Comparison of ENCODE assay signal across 20 cellular contexts in genomic region chr3:129732200-129732876, GRCh38.
DNase-seq lines count a peak whose midpoint lies in the region; ATAC-seq and TF ChIP-seq lines count a peak whose summit lies in the region.
"Had no signal": no experiment of that assay in that cellular context is flagged by ENCODE, and none has a peak within 500 bp of the region (broad histone marks: within the 10 kb centered on the region; RNA-seq: fewer than 3 reads in every experiment).

No MANE protein-coding gene starts in this region.

- H3K27ac ChIP-seq in GM23338 (ENCODE audit: low read depth) (peak overlapping the region; percentile 63; the same call in 1 of the 2 replicates), esophagus muscularis mucosa (replicated peaks in 1 of 4) (no peak overlapping the region), uterus (no peak overlapping the region)
- H3K27ac ChIP-seq: KMS-11, left ventricle myocardium inferior, ovary, SJCRH30, thoracic aorta had no signal

- no peaks in the 10 kb centered on the region for H4K20me1 ChIP-seq in GM23338 (replicated peaks; ENCODE audit: insufficient read depth)

- TF ChIP-seq POLR2A in esophagus muscularis mucosa (IDR thresholded peaks at IDR 0.05; ENCODE audit: low read depth), result no peak
- TF ChIP-seq POLR2A in uterus (IDR thresholded peaks at IDR 0.05), result no peak

- no peak overlapping the region for H2AFZ ChIP-seq in GM23338

- intact Hi-C loops in esophagus muscularis mucosa (cut with DNase I) (no loop called here), uterus (cut with DNase I; ENCODE audit: low total_unique reads) (no loop called here)

- no peaks in the 10 kb centered on the region for H3K9me2 ChIP-seq in GM23338 (ENCODE audit: insufficient read depth)

- H3K9me3 Mint-ChIP-seq in GM23338 (no peaks in the 10 kb centered on the region), brain (no peaks in the 10 kb centered on the region), neural crest cell (no peaks in the 10 kb centered on the region)
- H3K9me3 Mint-ChIP-seq: T-helper 2 cell treated with Interferon-gamma antibody and Interleukin-4, amounts not matched to agents 5 μg/mL and 100 μg/mL, for 36 hours had no signal

- peaks cover 20% of the 10 kb centered on the region for H3K4me1 Mint-ChIP-seq in GM23338
- H3K4me1 Mint-ChIP-seq in brain, result peaks cover 36% of the 10 kb centered on the region
- peaks cover 16% of the 10 kb centered on the region for H3K4me1 Mint-ChIP-seq in neural crest cell
- H3K4me1 Mint-ChIP-seq: activated CD8-positive, alpha-beta memory T cell treated with anti-CD3 and anti-CD28 coated beads, Interleukin-2, amount 10 ng/mL, durations not matched to agents 7 days and 5 days had no signal

- 0 out of 2 replicates have a peak overlapping the region, but pooled peaks have one; percentile 84 for H3K27ac Mint-ChIP-seq in GM23338
- H3K27ac Mint-ChIP-seq in brain, result peak overlapping the region in 3 of 5 experiments; percentile 13 to 83 (median 82)
- peak overlapping the region; percentile 80 for H3K27ac Mint-ChIP-seq in neural crest cell (ENCODE audit: unreplicated experiment)
- H3K27ac Mint-ChIP-seq: activated CD8-positive, alpha-beta memory T cell treated with anti-CD3 and anti-CD28 coated beads, Interleukin-2, amount 10 ng/mL, durations not matched to agents 7 days and 5 days; T-helper 2 cell treated with Interferon-gamma antibody and Interleukin-4, amounts not matched to agents 5 μg/mL and 100 μg/mL, for 36 hours had no signal

- WGBS in esophagus muscularis mucosa, result 85% methylated on average over 1 of the region's 1 CpG

- peak overlapping the region; percentile 34; the same call in 1 of the 2 replicates for H3K4me3 ChIP-seq in GM23338
- H3K4me3 ChIP-seq in esophagus muscularis mucosa, result no peak overlapping the region
- H3K4me3 ChIP-seq in uterus, result no peak overlapping the region
- H3K4me3 ChIP-seq: GM12878, left ventricle myocardium inferior, ovary, SJCRH30, thoracic aorta had no signal

- no peak for TF ChIP-seq CTCF in GM23338 (conservative IDR thresholded peaks at IDR 0.05; ENCODE audit: low read depth in 2 of 2)
- no peak for TF ChIP-seq CTCF in brain (conservative IDR thresholded peaks at IDR 0.05)
- no peak for TF ChIP-seq CTCF in neural crest cell (conservative IDR thresholded peaks at IDR 0.05)
- no peak for TF ChIP-seq CTCF in esophagus muscularis mucosa (IDR thresholded peaks at IDR 0.05)
- TF ChIP-seq CTCF in omental fat pad (IDR thresholded peaks at IDR 0.05), result no peak
- no peak for TF ChIP-seq CTCF in uterus (IDR thresholded peaks at IDR 0.05)

- ATAC-seq in GM23338 (peak; percentile 83), omental fat pad (ENCODE audit: low FRiP score) (no peak), HG03095 (IDR thresholded peaks at IDR 0.05; ENCODE audit: unreplicated experiment) (no peak)
- ATAC-seq: activated CD8-positive, alpha-beta memory T cell treated with anti-CD3 and anti-CD28 coated beads, Interleukin-2, amount 10 ng/mL, durations not matched to agents 7 days and 5 days; GM12878 had no signal

- H3K79me2 ChIP-seq in GM23338 (replicated peaks; ENCODE audit: insufficient read depth), result no peaks in the 10 kb centered on the region

- H3F3A ChIP-seq in GM23338 (replicated peaks; ENCODE audit: low read depth), result no peaks in the 10 kb centered on the region

- H3K4me1 ChIP-seq in GM23338 (ENCODE audit: insufficient read depth), result peaks cover 16% of the 10 kb centered on the region
- peaks cover 4 to 32% (median 26%) of the 10 kb centered on the region in 4 donors for H3K4me1 ChIP-seq in esophagus muscularis mucosa
- no peaks in the 10 kb centered on the region for H3K4me1 ChIP-seq in uterus
- H3K4me1 ChIP-seq: left ventricle myocardium inferior had no signal

- H3K27me3 ChIP-seq in GM23338 (ENCODE audit: insufficient read depth) (no peaks in the 10 kb centered on the region), esophagus muscularis mucosa (no peaks in the 10 kb centered on the region), uterus (no peaks in the 10 kb centered on the region)
- H3K27me3 ChIP-seq: ovary, SJCRH30 had no signal

- H3K4me3 Mint-ChIP-seq in GM23338, result peak overlapping the region; percentile 20; the same call in 1 of the 3 replicates
- peak overlapping the region in 1 of 5 experiments; percentile 25 for H3K4me3 Mint-ChIP-seq in brain
- H3K4me3 Mint-ChIP-seq in neural crest cell, result no peak overlapping the region
- H3K4me3 Mint-ChIP-seq: activated CD8-positive, alpha-beta memory T cell treated with anti-CD3 and anti-CD28 coated beads, Interleukin-2, amount 10 ng/mL, durations not matched to agents 7 days and 5 days; T-helper 2 cell treated with Interferon-gamma antibody and Interleukin-4, amounts not matched to agents 5 μg/mL and 100 μg/mL, for 36 hours had no signal

- DNase-seq in GM23338 (ENCODE audit: low spot score) (peak; percentile 47), NCI-H146 treated with DMSO at 0.1 percent for 48 hours (lab: John Stamatoyannopoulos, UW; ENCODE audit: unreplicated experiment) (peak; percentile 30), neural crest cell (ENCODE audit: low read depth, low spot score) (no peak), esophagus muscularis mucosa (ENCODE audit: extremely low spot score) (no peak), omental fat pad (ENCODE audit: low spot score) (no peak), uterus (no peak)
- DNase-seq: activated CD8-positive, alpha-beta memory T cell treated with anti-CD3 and anti-CD28 coated beads, Interleukin-2, amount 10 ng/mL, durations not matched to agents 7 days and 5 days; activated effector memory CD4-positive, alpha-beta T cell treated with anti-CD3 and anti-CD28 coated beads, Interleukin-2, amount 50 U/mL, for 16 hours; COR-L47; left ventricle myocardium inferior; NCI-H1105; ovary; small intestine had no signal

- H3K9me3 ChIP-seq in esophagus muscularis mucosa, result no peaks in the 10 kb centered on the region
- no peaks in the 10 kb centered on the region for H3K9me3 ChIP-seq in uterus
- H3K9me3 ChIP-seq: left ventricle myocardium inferior, ovary, thoracic aorta had no signal

- H3K36me3 Mint-ChIP-seq in GM23338 (ENCODE audit: low read depth) (no peaks in the 10 kb centered on the region), brain (peaks cover 19% of the 10 kb centered on the region), neural crest cell (ENCODE audit: low read depth) (no peaks in the 10 kb centered on the region)
- H3K36me3 Mint-ChIP-seq: activated CD8-positive, alpha-beta memory T cell treated with anti-CD3 and anti-CD28 coated beads, Interleukin-2, amount 10 ng/mL, durations not matched to agents 7 days and 5 days had no signal

- no peak for TF ChIP-seq EP300 in esophagus muscularis mucosa (IDR thresholded peaks at IDR 0.05)

- H3K27me3 Mint-ChIP-seq in GM23338 (ENCODE audit: insufficient read depth, low read depth, poor library complexity) (no peaks in the 10 kb centered on the region), brain (no peaks in the 10 kb centered on the region), neural crest cell (ENCODE audit: low read depth) (no peaks in the 10 kb centered on the region)
- H3K27me3 Mint-ChIP-seq: activated CD8-positive, alpha-beta memory T cell treated with anti-CD3 and anti-CD28 coated beads, Interleukin-2, amount 10 ng/mL, durations not matched to agents 7 days and 5 days had no signal

- H3K36me3 ChIP-seq in GM23338 (ENCODE audit: insufficient read depth) (no peaks in the 10 kb centered on the region), esophagus muscularis mucosa (peaks cover 0 to 5% (median 0%) of the 10 kb centered on the region in 4 donors), uterus (no peaks in the 10 kb centered on the region)
- H3K36me3 ChIP-seq: left ventricle myocardium inferior, ovary, thoracic aorta had no signal

- H3K4me2 ChIP-seq in GM23338, result peak overlapping the region; percentile 63
- H3K4me2 ChIP-seq: KMS-11 had no signal

TF ChIP-seq in GM23338, 12 proteins besides CTCF, POLR2A, EP300 and RAD21 (continues in another document):
- TF ChIP-seq JUNB (IDR thresholded peaks at IDR 0.05; ENCODE audit: unreplicated experiment) (no peak), EZH2phosphoT487 (IDR thresholded peaks at IDR 0.05; ENCODE audit: unreplicated experiment) (no peak), CREB1 (CRISPR knock-in tag; IDR thresholded peaks at IDR 0.05; ENCODE audit: low read depth) (no peak), ETS1 (IDR thresholded peaks at IDR 0.05) (no peak)

Comparison
In these comparisons a context has a peak if more than half of its experiments do, and no peak if none do; other contexts are left out.
1. DNase-seq: peak in GM23338 (single experiment) and NCI-H146 treated with DMSO at 0.1 percent for 48 hours (single experiment); none in neural crest cell (single experiment), esophagus muscularis mucosa (single experiment), omental fat pad (single experiment) and uterus (0 of 2).
2. Peak in every context shown above with its lines, with median percentiles within 50 percentile points of each other: H3K27ac Mint-ChIP-seq.